Comparison of ENCODE assay signal across 1 cellular context in the genomic region with DNA sequence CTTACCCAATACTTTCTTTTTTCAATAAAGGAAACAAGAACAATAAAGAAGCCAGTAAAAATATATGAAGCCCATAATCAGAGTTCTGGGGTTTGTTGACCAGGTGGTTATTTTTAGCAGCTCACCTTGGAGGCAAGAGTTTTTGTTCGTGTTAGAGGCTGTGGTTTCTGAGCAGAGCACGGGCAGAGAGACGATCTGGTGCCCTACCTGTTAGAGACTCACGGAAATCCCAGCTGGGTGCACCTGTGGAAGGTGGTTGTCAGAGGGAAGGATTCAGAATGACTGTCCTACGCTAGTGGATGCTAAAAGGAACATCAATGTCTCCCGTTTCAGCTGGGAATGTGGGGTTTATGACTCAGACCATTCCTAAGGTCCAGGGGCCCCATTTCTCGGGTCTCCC.
TF ChIP-seq lines count a peak whose summit lies in the region.

No MANE protein-coding gene starts in this region.

TF ChIP-seq in HCT116, 20 proteins besides CTCF, POLR2A, EP300 and RAD21 (continued from another document):
- TF ChIP-seq TCF7L2 (IDR thresholded peaks at IDR 0.05; ENCODE audit: borderline replicate concordance, extremely low read depth, insufficient read depth, insufficient read length) (no peak), CBX3 (IDR thresholded peaks at IDR 0.05; ENCODE audit: low read depth) (no peak), ELF1 (IDR thresholded peaks at IDR 0.05; ENCODE audit: borderline replicate concordance, low read depth) (no peak), SIN3A (IDR thresholded peaks at IDR 0.05; ENCODE audit: low read depth) (no peak), ZFX (IDR thresholded peaks at IDR 0.05) (no peak), EZH2phosphoT487 (IDR thresholded peaks at IDR 0.05; ENCODE audit: borderline replicate concordance) (no peak), YY1 (IDR thresholded peaks at IDR 0.05; ENCODE audit: extremely low read depth, insufficient replicate concordance, low read depth, low read length) (no peak), POLR2AphosphoS5 (IDR thresholded peaks at IDR 0.05; ENCODE audit: low read depth, low read length) (no peak), SP1 (IDR thresholded peaks at IDR 0.05; ENCODE audit: low read depth) (no peak)
